In genomic region chr12:12720052-12720451, GRCh38 we compare ENCODE assay signal across 9 cellular contexts. TPM values are rescaled to one million over a fixed set of nuclear protein-coding genes. Genes with fewer than 3 reads are reported as not detected.
DNase-seq lines count a peak whose midpoint lies in the region; ATAC-seq, FAIRE-seq and TF ChIP-seq lines count a peak whose summit lies in the region.
"Had no signal": no experiment of that assay in that cellular context is flagged by ENCODE, and none has a peak within 500 bp of the region (broad histone marks: within the 10 kb centered on the region; RNA-seq: fewer than 3 reads in every experiment).

No MANE protein-coding gene starts in this region.

- H3K9me3 ChIP-seq in BLaER1 (no peaks in the 10 kb centered on the region), K562 (replicated peaks; ENCODE audit: control insufficient read depth, insufficient read depth, low read depth, low read length) (no peaks in the 10 kb centered on the region)

- no peaks in the 10 kb centered on the region for H3K27me3 ChIP-seq in BLaER1
- no peaks in the 10 kb centered on the region for H3K27me3 ChIP-seq in KMS-11 (ENCODE audit: insufficient read depth, low read depth)
- H3K27me3 ChIP-seq in K562 (ENCODE audit: control insufficient read depth in 2 of 2, insufficient read depth in 2 of 2, low read length in 2 of 2), result no peaks in the 10 kb centered on the region

- FAIRE-seq in K562 (lab: Jason Lieb, UNC), result peak; percentile 49
- FAIRE-seq: islet of Langerhans had no signal

- TF ChIP-seq CTCF in KMS-11 (conservative IDR thresholded peaks at IDR 0.05; ENCODE audit: low read depth, low read length), result no peak
- no peak for TF ChIP-seq CTCF in K562 (IDR thresholded peaks at IDR 0.05 in 2 of 3, conservative IDR thresholded peaks at IDR 0.05 in 1 of 3; ENCODE audit: insufficient read depth in 2 of 3, low read depth in 1 of 3, low read length in 3 of 3)

- H3K36me3 ChIP-seq in BLaER1 (peaks cover 34% of the 10 kb centered on the region), KMS-11 (ENCODE audit: insufficient read depth) (peaks cover 29% of the 10 kb centered on the region; the same call in 1 of the 2 replicates), K562 (ENCODE audit: control insufficient read depth, insufficient read depth, low read length) (peaks cover 36% of the 10 kb centered on the region)

- no TSS peak for BruUV-seq in K562 (replicated peaks; lab: Mats Ljungman, UMichigan)

- DNase-seq in K562 (ENCODE audit: extremely low read depth in 1 of 4, low spot score in 3 of 4) (no peak), myocyte (ENCODE audit: low read depth) (peak; percentile 18), NCI-H2029 treated with DMSO at 0.1 percent for 48 hours (lab: John Stamatoyannopoulos, UW) (no peak), AG08395 (ENCODE audit: low spot score) (no peak), NCI-H2029 (lab: John Stamatoyannopoulos, UW) (no peak)

- no peak for TF ChIP-seq EP300 in K562 (IDR thresholded peaks at IDR 0.05; ENCODE audit: low read length)

- TF ChIP-seq POLR2A in K562 (conservative IDR thresholded peaks at IDR 0.05), result no peak

- peaks cover 33% of the 10 kb centered on the region for H4K20me1 ChIP-seq in BLaER1
- no peaks in the 10 kb centered on the region for H4K20me1 ChIP-seq in KMS-11 (ENCODE audit: insufficient read depth)
- no peaks in the 10 kb centered on the region for H4K20me1 ChIP-seq in K562 (replicated peaks; ENCODE audit: control insufficient read depth, insufficient read depth, low read length)

- H2AFZ ChIP-seq in KMS-11 (ENCODE audit: low read depth), result no peak overlapping the region
- no peak overlapping the region for H2AFZ ChIP-seq in K562 (ENCODE audit: low read depth, low read length)

- H3K4me1 ChIP-seq in BLaER1, result peaks cover 17% of the 10 kb centered on the region
- H3K4me1 ChIP-seq in KMS-11 (ENCODE audit: low read depth, poor library complexity, severe bottlenecking), result no peaks in the 10 kb centered on the region
- peaks cover 17 to 30% of the 10 kb centered on the region in 2 experiments for H3K4me1 ChIP-seq in K562 (replicated peaks in 1 of 2; ENCODE audit: control insufficient read depth in 2 of 2, insufficient read depth in 2 of 2, low read length in 2 of 2)

- ATAC-seq in K562, result no peak
- no peak for ATAC-seq in HG03521 (IDR thresholded peaks at IDR 0.05; ENCODE audit: unreplicated experiment)

- in situ Hi-C loops in K562 (cut with MboI), result loop anchor here (25.0 kb wide), 1 partner anchor 1158 kb away; no protein-coding TSS in a partner anchor

- H3K79me2 ChIP-seq in KMS-11 (ENCODE audit: insufficient read depth, low read depth) (peaks cover 94% of the 10 kb centered on the region), K562 (ENCODE audit: control insufficient read depth, insufficient read depth, low read length) (peaks cover 84% of the 10 kb centered on the region)

- POLR2A ChIA-PET in K562 (lab: Yijun Ruan, JAX), result interaction anchor here (1.5 kb wide), 1 partner anchor 14 kb away, joined by 4 read pairs; no protein-coding TSS in a partner anchor

- H3K27ac ChIP-seq in BLaER1 (peak overlapping the region; percentile 100), KMS-11 (peak overlapping the region; percentile 98), K562 (ENCODE audit: extremely low read depth, low read depth, low read length) (peak overlapping the region; percentile 95)

- no peak for TF ChIP-seq RAD21 in K562 (CRISPR knock-in tag; conservative IDR thresholded peaks at IDR 0.05 in 1 of 2, IDR thresholded peaks at IDR 0.05 in 1 of 2)

- CTCF ChIA-PET in K562 (lab: Yijun Ruan, JAX; ENCODE audit: low intra/inter-chr PET ratio), result no interaction called here

- peak overlapping the region; percentile 96 for H3K4me3 ChIP-seq in BLaER1
- no peak overlapping the region for H3K4me3 ChIP-seq in KMS-11 (IDR thresholded peaks at IDR 0.05; ENCODE audit: insufficient read depth, low read depth, low read length)
- peak overlapping the region; percentile 99; the same call in 1 of the 2 replicates for H3K4me3 ChIP-seq in K562

- H3K4me2 ChIP-seq in BLaER1, result peak overlapping the region; percentile 95
- peak overlapping the region; percentile 84 for H3K4me2 ChIP-seq in KMS-11
- H3K4me2 ChIP-seq in K562 (ENCODE audit: insufficient read depth, low read length), result peak overlapping the region; percentile 95

- 4% methylated on average over 4 of the region's 4 CpGs for WGBS in K562 (ENCODE audit: insufficient coverage, low coverage, missing lambda C conversion rate)

- H3K9ac ChIP-seq in BLaER1, result peak overlapping the region; percentile 100
- H3K9ac ChIP-seq in KMS-11, result peak overlapping the region; percentile 98
- H3K9ac ChIP-seq in K562 (ENCODE audit: insufficient read depth in 1 of 2, low read depth in 2 of 2, low read length in 2 of 2), result peak overlapping the region in 1 of 2 experiments; percentile 94; a peak in 2 of 4 replicates

- H3K9me1 ChIP-seq in K562 (ENCODE audit: control insufficient read depth, insufficient read depth, low read length), result no peaks in the 10 kb centered on the region

- intact Hi-C loops in K562 (cut with micrococcal nuclease), result no loop called here

TF ChIP-seq in K562, 482 proteins besides CTCF, POLR2A, EP300 and RAD21:
- TF ChIP-seq NRF1 (conservative IDR thresholded peaks at IDR 0.05 in 1 of 2, IDR thresholded peaks at IDR 0.05 in 1 of 2), result peak; percentile 25 to 54; a peak in 3 of 4 replicates
- no peak for TF ChIP-seq HDAC1 (IDR thresholded peaks at IDR 0.05)
- no peak for TF ChIP-seq NR2C2 (CRISPR knock-in tag; IDR thresholded peaks at IDR 0.05)
- TF ChIP-seq NR2C2 (tag; IDR thresholded peaks at IDR 0.05), result 0 out of 2 replicates have a peak, but pooled peaks have one; percentile 15
TF ChIP-seq in K562: peak in this region for 2.

RNA-seq across cellular contexts. Expression of gene CDKN1B, which starts 2.9 kb away (rescaled TPM):
- total RNA-seq in K562 (2011; cell fraction: chromatin; rRNA removed; ENCODE audit: low replicate concordance), result 6.1 and 9.5 TPM in 2 replicates
- total RNA-seq in K562 (2011; cell fraction: nucleolus; rRNA removed), result 15.8 and 17.9 TPM in 2 replicates
- 8.5 and 10.2 TPM in 2 replicates for total RNA-seq in K562 (2011; cell fraction: nucleoplasm; rRNA removed)
- 32.0 and 35.2 TPM in 2 replicates for total RNA-seq in K562 (2014; rRNA removed)
- 13.5 and 16.0 TPM in 2 replicates for total RNA-seq in K562 (2014; rRNA removed; fragmentation: Illumina TruSeq; extraction: Trizol)
- 16.8 and 18.6 TPM in 2 replicates for total RNA-seq in K562 (2015; rRNA removed; fragmentation: Illumina TruSeq; extraction: Trizol)
- 23.9 and 27.3 TPM in 2 replicates for total RNA-seq in K562 (2021)
- polyA plus RNA-seq in K562 (2011; rRNA removed), result 12.9 and 13.7 TPM in 2 replicates
- polyA plus RNA-seq in K562 (2011; cell fraction: cytosol; rRNA removed), result 5.9 and 6.8 TPM in 2 replicates
- 10.1 and 11.6 TPM in 2 replicates for polyA plus RNA-seq in K562 (2011; cell fraction: nucleus; rRNA removed)
- polyA plus RNA-seq in K562 (2012), result 22.9 and 24.9 TPM in 2 replicates
- polyA plus RNA-seq in K562 (2014; fragmentation: Illumina TruSeq; extraction: Trizol), result 15.5 and 17.5 TPM in 2 replicates
- polyA plus RNA-seq in K562 (2014; fragmentation: Nextera tagmentation; extraction: Ambion mirVana), result 1 to 10 TPM; 2.6 to 3.0 TPM
- 21.0 and 21.9 TPM in 2 replicates for polyA plus RNA-seq in K562 (2014; rRNA removed)
- 8.8 and 9.9 TPM in 2 replicates for polyA minus RNA-seq in K562 (2011; rRNA and poly(A)+ RNA removed)
- 5.1 and 8.9 TPM in 2 replicates for polyA minus RNA-seq in K562 (2011; cell fraction: cytosol; rRNA and poly(A)+ RNA removed)
- 13.9 and 27.3 TPM in 2 replicates for polyA minus RNA-seq in K562 (2011; cell fraction: nucleus; rRNA and poly(A)+ RNA removed)
- total RNA-seq in myocyte, result 40.4 and 41.4 TPM in 2 replicates
- 15.6 TPM for polyA plus RNA-seq in myocyte (2012)

RNA-seq across cellular contexts. Expression of gene GPR19, which starts 24.1 kb away (rescaled TPM):
- total RNA-seq in K562 (2011; cell fraction: chromatin; rRNA removed; ENCODE audit: low replicate concordance), result 0.65 and 0.70 TPM in 2 replicates
- total RNA-seq in K562 (2011; cell fraction: nucleolus; rRNA removed), result 0.53 TPM in 1 of 2 replicates, not detected in the other
- 0.44 and 0.53 TPM in 2 replicates for total RNA-seq in K562 (2011; cell fraction: nucleoplasm; rRNA removed)
- total RNA-seq in K562 (2014; rRNA removed), result 0.08 TPM in 1 of 2 replicates, not detected in the other
- total RNA-seq in K562 (2014; rRNA removed; fragmentation: Illumina TruSeq; extraction: Trizol), result 0.73 and 0.76 TPM in 2 replicates
- total RNA-seq in K562 (2015; rRNA removed; fragmentation: Illumina TruSeq; extraction: Trizol), result 0.15 and 0.22 TPM in 2 replicates
- 0.35 TPM in 1 of 2 replicates, not detected in the other for total RNA-seq in K562 (2021)
- 0.35 and 0.40 TPM in 2 replicates for polyA plus RNA-seq in K562 (2011; rRNA removed)
- polyA plus RNA-seq in K562 (2011; cell fraction: cytosol; rRNA removed), result 0.07 and 0.46 TPM in 2 replicates
- polyA plus RNA-seq in K562 (2011; cell fraction: nucleus; rRNA removed), result 0.63 and 0.65 TPM in 2 replicates
- 0.16 and 0.44 TPM in 2 replicates for polyA plus RNA-seq in K562 (2012)
- 0.40 and 0.62 TPM in 2 replicates for polyA plus RNA-seq in K562 (2014; fragmentation: Illumina TruSeq; extraction: Trizol)
- polyA plus RNA-seq in K562 (2014; fragmentation: Nextera tagmentation; extraction: Ambion mirVana), result under 1 TPM; 0.22 to 0.35 TPM
- 0.24 TPM in 1 of 2 replicates, not detected in the other for polyA plus RNA-seq in K562 (2014; rRNA removed)
- 0.72 TPM in 1 of 2 replicates, not detected in the other for polyA minus RNA-seq in K562 (2011; rRNA and poly(A)+ RNA removed)
- polyA minus RNA-seq in K562 (2011; cell fraction: cytosol; rRNA and poly(A)+ RNA removed), result not detected in 2 replicates
- 0.78 TPM in 1 of 2 replicates, not detected in the other for polyA minus RNA-seq in K562 (2011; cell fraction: nucleus; rRNA and poly(A)+ RNA removed)
- not detected in 2 replicates for total RNA-seq in myocyte
- polyA plus RNA-seq in myocyte (2012), result not detected
